In genomic region chr4:10188400-10189004, GRCh38 we compare ENCODE assay signal across 31 cellular contexts.
"Had no signal": no experiment of that assay in that cellular context is flagged by ENCODE, and none has a peak within 500 bp of the region (broad histone marks: within the 10 kb centered on the region; RNA-seq: fewer than 3 reads in every experiment).

No MANE protein-coding gene starts in this region.

- H3K79me2 ChIP-seq: parathyroid adenoma had no signal

- H3K27ac ChIP-seq: neutrophil, ovary, pancreas, parathyroid adenoma, prostate gland, psoas muscle, right atrium auricular region, right lobe of liver, sigmoid colon, skin epidermis, spleen had no signal

- H2AFZ ChIP-seq: parathyroid adenoma had no signal

- H3K27me3 ChIP-seq: neutrophil, ovary, pancreas, right atrium auricular region, right lobe of liver, sigmoid colon, spleen had no signal

- H3K9me3 Mint-ChIP-seq: naive thymus-derived CD4-positive, alpha-beta T cell; naive thymus-derived CD8-positive, alpha-beta T cell; natural killer cell; natural killer cell treated with Interleukin-12 subunit alpha and Interleukin-12 subunit beta and Interleukin-15 and Interleukin-18, amount 100 ng/mL, for 72 hours; nephron; nephron progenitor cell; neural crest cell had no signal

- H3K4me3 Mint-ChIP-seq: naive thymus-derived CD4-positive, alpha-beta T cell; naive thymus-derived CD8-positive, alpha-beta T cell; natural killer cell; natural killer cell treated with Interleukin-12 subunit alpha and Interleukin-12 subunit beta and Interleukin-15 and Interleukin-18, amount 100 ng/mL, for 72 hours; nephron; nephron progenitor cell; neural crest cell had no signal

- FAIRE-seq: pancreas, small intestine had no signal

- H3K9ac ChIP-seq: parathyroid adenoma had no signal

- H3K4me2 ChIP-seq: smooth muscle cell had no signal

- H3K9me3 ChIP-seq: neutrophil, ovary, pancreas, prostate gland, psoas muscle, right atrium auricular region, right lobe of liver, sigmoid colon, spleen had no signal

- H3K36me3 Mint-ChIP-seq: naive thymus-derived CD8-positive, alpha-beta T cell; natural killer cell; natural killer cell treated with Interleukin-12 subunit alpha and Interleukin-12 subunit beta and Interleukin-15 and Interleukin-18, amount 100 ng/mL, for 72 hours had no signal

- H3K27ac Mint-ChIP-seq: naive thymus-derived CD4-positive, alpha-beta T cell; naive thymus-derived CD8-positive, alpha-beta T cell; natural killer cell; natural killer cell treated with Interleukin-12 subunit alpha and Interleukin-12 subunit beta and Interleukin-15 and Interleukin-18, amount 100 ng/mL, for 72 hours; nephron; nephron progenitor cell; progenitor cell of endocrine pancreas had no signal

- H3K4me3 ChIP-seq: ovary, pancreas, prostate gland, psoas muscle, right atrium auricular region, right lobe of liver, sigmoid colon, skin epidermis, smooth muscle cell, spleen had no signal

- ATAC-seq: naive thymus-derived CD4-positive, alpha-beta T cell; naive thymus-derived CD8-positive, alpha-beta T cell; natural killer cell; natural killer cell treated with Interleukin-12 subunit alpha and Interleukin-12 subunit beta and Interleukin-15 and Interleukin-18, amount 100 ng/mL, for 72 hours; pancreas; psoas muscle; right cardiac atrium; right lobe of liver; sciatic nerve had no signal

- H3K36me3 ChIP-seq: neutrophil, ovary, pancreas, prostate gland, right atrium auricular region, right lobe of liver, sigmoid colon, spleen had no signal

- H3K4me1 ChIP-seq: pancreas, parathyroid adenoma, prostate gland, psoas muscle, right lobe of liver, sigmoid colon had no signal

- DNase-seq: naive thymus-derived CD4-positive, alpha-beta T cell; naive thymus-derived CD8-positive, alpha-beta T cell; natural killer cell; nephron progenitor cell; nucleus accumbens; occipital lobe; ovary; pancreas; posterior cingulate gyrus; psoas muscle; retina; right cardiac atrium; right lobe of liver; sigmoid colon; small intestine; spleen; stimulated activated CD4-positive, alpha-beta T cell treated with anti-CD3 and anti-CD28 coated beads, Interleukin-12 subunit alpha, Interleukin-12 subunit beta, amount 100 ng/mL, for 4 hours; stimulated activated CD4-positive, alpha-beta T cell treated with anti-CD3 and anti-CD28 coated beads, Interleukin-15, amount 100 ng/mL, for 24 hours; stimulated activated CD4-positive, alpha-beta T cell treated with anti-CD3 and anti-CD28 coated beads, Interleukin-1b, Interleukin-23, amount 100 ng/mL, for 48 hours; stimulated activated CD4-positive, alpha-beta T cell treated with anti-CD3 and anti-CD28 coated beads, Interleukin-2, amount 100 ng/mL, for 24 hours had no signal

- H3K4me1 Mint-ChIP-seq: nephron progenitor cell, neural crest cell had no signal
